10 cellular contexts compared by ENCODE assay signal in the genomic region with DNA sequence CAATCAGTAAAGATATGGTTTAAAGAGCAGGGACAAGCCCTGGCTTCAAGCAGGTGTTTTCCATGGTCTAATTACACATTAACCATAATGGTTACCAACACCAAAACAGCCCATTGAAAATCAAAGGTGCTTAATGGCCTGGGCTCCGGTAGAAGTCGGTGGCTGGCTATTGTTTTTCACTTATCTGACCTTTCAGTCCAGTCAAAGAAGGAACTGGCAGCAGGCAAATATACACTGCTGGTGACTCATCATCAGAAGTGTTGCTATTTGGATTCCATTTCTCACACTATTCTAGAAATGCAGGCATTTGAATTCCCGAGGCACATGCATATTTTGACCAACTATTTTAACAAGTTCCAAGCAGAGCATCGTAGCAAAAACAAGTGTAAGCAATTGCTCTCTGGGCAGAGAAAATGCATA. TPM values are rescaled to one million over a fixed set of nuclear protein-coding genes. Genes with fewer than 3 reads are reported as not detected.
DNase-seq lines count a peak whose midpoint lies in the region; ATAC-seq lines count a peak whose summit lies in the region.
"Had no signal": no experiment of that assay in that cellular context is flagged by ENCODE, and none has a peak within 500 bp of the region (broad histone marks: within the 10 kb centered on the region; RNA-seq: fewer than 3 reads in every experiment).

No MANE protein-coding gene starts in this region.

- no peaks in the 10 kb centered on the region for H3K9me3 Mint-ChIP-seq in activated CD4-positive, alpha-beta T cell treated with anti-CD3 and anti-CD28 coated beads, Interleukin-2, amount 10 ng/mL, durations not matched to agents 24 days and 14 days
- H3K9me3 Mint-ChIP-seq: naive thymus-derived CD8-positive, alpha-beta T cell had no signal

- no peaks in the 10 kb centered on the region for H3K4me1 Mint-ChIP-seq in activated CD4-positive, alpha-beta T cell treated with anti-CD3 and anti-CD28 coated beads, Interleukin-2, amount 10 ng/mL, durations not matched to agents 24 days and 14 days
- H3K4me1 Mint-ChIP-seq: naive thymus-derived CD8-positive, alpha-beta T cell had no signal

- peaks cover 1% of the 10 kb centered on the region for H3K27me3 Mint-ChIP-seq in activated CD4-positive, alpha-beta T cell treated with anti-CD3 and anti-CD28 coated beads, Interleukin-2, amount 10 ng/mL, durations not matched to agents 24 days and 14 days

- intact Hi-C loops in left colon (cut with DNase I, micrococcal nuclease), result no loop called here
- intact Hi-C loops in activated CD4-positive, alpha-beta T cell treated with anti-CD3 and anti-CD28 coated beads, Interleukin-2, amount 10 ng/mL, durations not matched to agents 24 days and 14 days (cut with micrococcal nuclease), result no loop called here

- H3K36me3 Mint-ChIP-seq in activated CD4-positive, alpha-beta T cell treated with anti-CD3 and anti-CD28 coated beads, Interleukin-2, amount 10 ng/mL, durations not matched to agents 24 days and 14 days (ENCODE audit: low read depth), result no peaks in the 10 kb centered on the region
- H3K36me3 Mint-ChIP-seq: naive thymus-derived CD8-positive, alpha-beta T cell had no signal

- ATAC-seq in HG02588 (IDR thresholded peaks at IDR 0.05; ENCODE audit: unreplicated experiment) (peak; percentile 90), left colon (peak; percentile 36)
- ATAC-seq: naive thymus-derived CD8-positive, alpha-beta T cell had no signal

- peak; percentile 89 for DNase-seq in DMS53 (lab: John Stamatoyannopoulos, UW)
- peak; percentile 15 for DNase-seq in RPMI8226
- DNase-seq in left colon, result no peak
- no peak for DNase-seq in hypothalamus (lab: John Stamatoyannopoulos, UW)
- no peak for DNase-seq in activated CD4-positive, alpha-beta T cell treated with anti-CD3 and anti-CD28 coated beads, Interleukin-2, amount 10 ng/mL, durations not matched to agents 24 days and 14 days
- DNase-seq in T1000 (lab: John Stamatoyannopoulos, UW), result no peak
- DNase-seq in cerebellar cortex (ENCODE audit: low spot score), result no peak
- DNase-seq: naive thymus-derived CD8-positive, alpha-beta T cell had no signal

- H3K27ac Mint-ChIP-seq in activated CD4-positive, alpha-beta T cell treated with anti-CD3 and anti-CD28 coated beads, Interleukin-2, amount 10 ng/mL, durations not matched to agents 24 days and 14 days, result no peak overlapping the region
- H3K27ac Mint-ChIP-seq: naive thymus-derived CD8-positive, alpha-beta T cell had no signal

- no peak overlapping the region for H3K4me3 Mint-ChIP-seq in activated CD4-positive, alpha-beta T cell treated with anti-CD3 and anti-CD28 coated beads, Interleukin-2, amount 10 ng/mL, durations not matched to agents 24 days and 14 days

RNA-seq across cellular contexts. Expression of gene GABRP, which starts 26.3 kb away (rescaled TPM):
- total RNA-seq in left colon, result under 1 TPM in 1 of 2 donors, not detected in 1; 0.27 TPM
- total RNA-seq in activated CD4-positive, alpha-beta T cell treated with anti-CD3 and anti-CD28 coated beads, Interleukin-2, amount 10 ng/mL, durations not matched to agents 24 days and 14 days, result not detected in 2 replicates
- total RNA-seq: M059J; naive thymus-derived CD8-positive, alpha-beta T cell had no signal

Comparison
In these comparisons a context has a peak if more than half of its experiments do, and no peak if none do; other contexts are left out.
1. DNase-seq: peak in DMS53 (single experiment) and RPMI8226 (single experiment); none in left colon (0 of 2), hypothalamus (0 of 51), activated CD4-positive, alpha-beta T cell treated with anti-CD3 and anti-CD28 coated beads, Interleukin-2, amount 10 ng/mL, durations not matched to agents 24 days and 14 days (single experiment), T1000 (single experiment) and cerebellar cortex (single experiment).